ENCODE assay signal across 9 cellular contexts in the genomic region with DNA sequence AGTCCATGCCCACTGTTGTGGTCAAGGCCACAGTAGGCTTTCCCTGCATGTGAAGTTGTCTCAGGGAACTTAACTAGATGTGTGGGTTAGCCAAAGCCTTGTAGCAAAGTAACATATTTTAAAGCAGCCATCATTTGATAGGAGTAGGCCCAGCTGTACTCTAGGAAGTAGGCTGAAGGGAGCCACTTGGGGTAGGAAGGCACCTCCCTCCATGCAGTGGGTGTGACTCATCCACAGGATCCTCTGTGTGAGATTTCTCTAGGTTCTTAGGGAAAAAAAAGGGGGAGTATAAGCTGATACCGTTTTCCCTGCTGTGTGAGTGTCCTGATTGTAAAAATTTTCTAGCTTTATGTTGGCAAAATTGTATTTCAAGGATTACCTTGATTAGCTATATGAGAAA. TPM values are rescaled to one million over a fixed set of nuclear protein-coding genes. Genes with fewer than 3 reads are reported as not detected.
DNase-seq lines count a peak whose midpoint lies in the region; ATAC-seq and TF ChIP-seq lines count a peak whose summit lies in the region.
"Had no signal": no experiment of that assay in that cellular context is flagged by ENCODE, and none has a peak within 500 bp of the region (broad histone marks: within the 10 kb centered on the region; RNA-seq: fewer than 3 reads in every experiment).

No MANE protein-coding gene starts in this region.

- no peak for TF ChIP-seq POLR2A in spleen (IDR thresholded peaks at IDR 0.05)

- peaks cover 42% of the 10 kb centered on the region for H3K4me1 Mint-ChIP-seq in stimulated activated memory B cell treated with anti-CD40 and anti-IgM and Interleukin-4, amounts not matched to agents 10 μg/mL and 1 μg/mL and 100 μg/mL, for 72 hours
- H3K4me1 Mint-ChIP-seq in T-helper 2 cell treated with Interferon-gamma antibody and Interleukin-4, amounts not matched to agents 5 μg/mL and 100 μg/mL, for 36 hours (ENCODE audit: low read depth): peaks cover 29% of the 10 kb centered on the region

- peak overlapping the region; percentile 51 for H3K27ac Mint-ChIP-seq in stimulated activated memory B cell treated with anti-CD40 and anti-IgM and Interleukin-4, amounts not matched to agents 10 μg/mL and 1 μg/mL and 100 μg/mL, for 72 hours
- H3K27ac Mint-ChIP-seq in T-helper 2 cell treated with Interferon-gamma antibody and Interleukin-4, amounts not matched to agents 5 μg/mL and 100 μg/mL, for 36 hours: no peak overlapping the region

- H3K9me3 Mint-ChIP-seq in stimulated activated memory B cell treated with anti-CD40 and anti-IgM and Interleukin-4, amounts not matched to agents 10 μg/mL and 1 μg/mL and 100 μg/mL, for 72 hours: no peaks in the 10 kb centered on the region
- no peaks in the 10 kb centered on the region for H3K9me3 Mint-ChIP-seq in T-helper 2 cell treated with Interferon-gamma antibody and Interleukin-4, amounts not matched to agents 5 μg/mL and 100 μg/mL, for 36 hours

- H3K27ac ChIP-seq in spleen: peak overlapping the region in 2 of 8 donors; percentile 36 to 42
- H3K27ac ChIP-seq: 22Rv1 had no signal

- H3K4me3 ChIP-seq in spleen: no peak overlapping the region

- ATAC-seq in SK-N-SH treated with all-trans-retinoic acid at 6 μM for 48 hours: peak; percentile 91
- no peak for ATAC-seq in stimulated activated memory B cell treated with anti-CD40 and anti-IgM and Interleukin-4, amounts not matched to agents 10 μg/mL and 1 μg/mL and 100 μg/mL, for 72 hours

- H3K27me3 Mint-ChIP-seq in stimulated activated memory B cell treated with anti-CD40 and anti-IgM and Interleukin-4, amounts not matched to agents 10 μg/mL and 1 μg/mL and 100 μg/mL, for 72 hours: no peaks in the 10 kb centered on the region
- H3K27me3 Mint-ChIP-seq in T-helper 2 cell treated with Interferon-gamma antibody and Interleukin-4, amounts not matched to agents 5 μg/mL and 100 μg/mL, for 36 hours (ENCODE audit: low read depth): no peaks in the 10 kb centered on the region

- H3K36me3 ChIP-seq in spleen: peaks cover 0 to 84% (median 0%) of the 10 kb centered on the region in 6 donors

- H3K4me3 Mint-ChIP-seq in stimulated activated memory B cell treated with anti-CD40 and anti-IgM and Interleukin-4, amounts not matched to agents 10 μg/mL and 1 μg/mL and 100 μg/mL, for 72 hours: no peak overlapping the region
- no peak overlapping the region for H3K4me3 Mint-ChIP-seq in T-helper 2 cell treated with Interferon-gamma antibody and Interleukin-4, amounts not matched to agents 5 μg/mL and 100 μg/mL, for 36 hours

- no peaks in the 10 kb centered on the region for H3K27me3 ChIP-seq in spleen (replicated peaks in 1 of 7)

- TF ChIP-seq CTCF in spleen (IDR thresholded peaks at IDR 0.05 in 8 of 11, conservative IDR thresholded peaks at IDR 0.05 in 3 of 11): no peak

- DNase-seq in DMS53 (lab: John Stamatoyannopoulos, UW): peak; percentile 3
- DNase-seq in DMS53 treated with DMSO at 0.1 percent for 48 hours (lab: John Stamatoyannopoulos, UW; ENCODE audit: unreplicated experiment): no peak
- peak; percentile 77 for DNase-seq in glomerular visceral epithelial cell (ENCODE audit: extremely low spot score)
- DNase-seq in spleen: no peak
- DNase-seq in globus pallidus (ENCODE audit: low spot score): no peak
- no peak for DNase-seq in T-helper 2 cell treated with Interferon-gamma antibody and Interleukin-4, amounts not matched to agents 5 μg/mL and 100 μg/mL, for 36 hours (ENCODE audit: low spot score)

- intact Hi-C loops in spleen (cut with DNase I; ENCODE audit: low total_unique reads): no loop called here

- H3K4me1 ChIP-seq in spleen: peaks cover 5 to 58% (median 16%) of the 10 kb centered on the region in 6 donors

- 46 to 75% (median 59%) methylated on average over 1 of the region's 1 CpG for WGBS in spleen, 5 donors

- no peaks in the 10 kb centered on the region for H3K9me3 ChIP-seq in spleen

- peaks cover 35% of the 10 kb centered on the region for H3K36me3 Mint-ChIP-seq in stimulated activated memory B cell treated with anti-CD40 and anti-IgM and Interleukin-4, amounts not matched to agents 10 μg/mL and 1 μg/mL and 100 μg/mL, for 72 hours
- peaks cover 26% of the 10 kb centered on the region for H3K36me3 Mint-ChIP-seq in T-helper 2 cell treated with Interferon-gamma antibody and Interleukin-4, amounts not matched to agents 5 μg/mL and 100 μg/mL, for 36 hours (ENCODE audit: low read depth)

TF ChIP-seq in SK-N-SH treated with all-trans-retinoic acid at 6 μM for 48 hours, 23 proteins besides CTCF, POLR2A, EP300 and RAD21:
- no peak for TF ChIP-seq ESRRG (CRISPR knock-in tag; IDR thresholded peaks at IDR 0.05)
- no peak for TF ChIP-seq ZNF70 (CRISPR knock-in tag; IDR thresholded peaks at IDR 0.05)
- TF ChIP-seq TCF4 (CRISPR knock-in tag; IDR thresholded peaks at IDR 0.05; ENCODE audit: borderline replicate concordance): no peak
- TF ChIP-seq ARNTL (CRISPR knock-in tag; IDR thresholded peaks at IDR 0.05; ENCODE audit: borderline replicate concordance, low read depth): no peak

RNA-seq across cellular contexts. Expression of gene VAPB, which starts 44.7 kb away (rescaled TPM):
- 10 to 100 TPM; 22.3 to 32.5 (median 25.7) TPM for total RNA-seq in spleen
- 10 to 100 TPM; 11.2 to 20.7 (median 13.8) TPM for polyA plus RNA-seq in spleen

Comparison
In these comparisons a context has a peak if more than half of its experiments do, and no peak if none do; other contexts are left out.
1. DNase-seq: peak in DMS53 (single experiment) and glomerular visceral epithelial cell (single experiment); none in DMS53 treated with DMSO at 0.1 percent for 48 hours (single experiment), spleen (single experiment), globus pallidus (single experiment) and T-helper 2 cell treated with Interferon-gamma antibody and Interleukin-4, amounts not matched to agents 5 μg/mL and 100 μg/mL, for 36 hours (single experiment).